In genomic region chr20:62846528-62846890, GRCh38 we compare ENCODE assay signal across 17 cellular contexts. TPM values are rescaled to one million over a fixed set of nuclear protein-coding genes. Genes with fewer than 3 reads are reported as not detected.
DNase-seq lines count a peak whose midpoint lies in the region; ATAC-seq and TF ChIP-seq lines count a peak whose summit lies in the region.
"Had no signal": no experiment of that assay in that cellular context is flagged by ENCODE, and none has a peak within 500 bp of the region (broad histone marks: within the 10 kb centered on the region; RNA-seq: fewer than 3 reads in every experiment).

No MANE protein-coding gene starts in this region.

- H3K27ac Mint-ChIP-seq in natural killer cell treated with Interleukin-12 subunit alpha and Interleukin-12 subunit beta and Interleukin-15 and Interleukin-18, amount 100 ng/mL, for 72 hours = no peak overlapping the region
- no peak overlapping the region for H3K27ac Mint-ChIP-seq in natural killer cell
- peak overlapping the region; percentile 31 for H3K27ac Mint-ChIP-seq in stimulated activated memory B cell treated with anti-CD40 and anti-IgM and Interleukin-4, amounts not matched to agents 10 μg/mL and 1 μg/mL and 100 μg/mL, for 72 hours
- H3K27ac Mint-ChIP-seq: B cell; CD4-positive, alpha-beta T cell; IgD-negative memory B cell had no signal

- DNase-seq in natural killer cell treated with Interleukin-12 subunit alpha and Interleukin-12 subunit beta and Interleukin-15 and Interleukin-18, amount 100 ng/mL, for 72 hours (ENCODE audit: low spot score) = peak; percentile 51
- DNase-seq in natural killer cell = no peak
- no peak for DNase-seq in dorsolateral prefrontal cortex
- no peak for DNase-seq in activated naive CD4-positive, alpha-beta T cell (lab: John Stamatoyannopoulos, UW)
- DNase-seq: 8988T; Caco-2; CD4-positive, alpha-beta T cell; GM23248; HCEC 1CT had no signal

- H3K4me3 ChIP-seq in dorsolateral prefrontal cortex = no peak overlapping the region
- H3K4me3 ChIP-seq: GM23248 had no signal

- no peaks in the 10 kb centered on the region for H3K27me3 ChIP-seq in dorsolateral prefrontal cortex

- no peaks in the 10 kb centered on the region for H3K9me3 Mint-ChIP-seq in natural killer cell treated with Interleukin-12 subunit alpha and Interleukin-12 subunit beta and Interleukin-15 and Interleukin-18, amount 100 ng/mL, for 72 hours
- no peaks in the 10 kb centered on the region for H3K9me3 Mint-ChIP-seq in natural killer cell
- no peaks in the 10 kb centered on the region for H3K9me3 Mint-ChIP-seq in stimulated activated memory B cell treated with anti-CD40 and anti-IgM and Interleukin-4, amounts not matched to agents 10 μg/mL and 1 μg/mL and 100 μg/mL, for 72 hours
- H3K9me3 Mint-ChIP-seq: CD4-positive, alpha-beta T cell; IgD-negative memory B cell had no signal

- H3K27ac ChIP-seq in dorsolateral prefrontal cortex = peak overlapping the region in 53 of 59 donors; percentile 1 to 99 (median 80)
- H3K27ac ChIP-seq: C4-2B, GM23248 had no signal

- intact Hi-C loops in natural killer cell (cut with micrococcal nuclease) = no loop called here
- intact Hi-C loops in dorsolateral prefrontal cortex (cut with DNase I) = loop anchor here in 1 of 2 donors (2.0 kb wide), 1 partner anchor 46 kb away; no protein-coding TSS in a partner anchor

- ATAC-seq in natural killer cell treated with Interleukin-12 subunit alpha and Interleukin-12 subunit beta and Interleukin-15 and Interleukin-18, amount 100 ng/mL, for 72 hours = no peak
- ATAC-seq in natural killer cell (no peak), HG03196 (IDR thresholded peaks at IDR 0.05; ENCODE audit: unreplicated experiment) (no peak), HG02610 (IDR thresholded peaks at IDR 0.05; ENCODE audit: unreplicated experiment) (no peak)
- ATAC-seq in stimulated activated memory B cell treated with anti-CD40 and anti-IgM and Interleukin-4, amounts not matched to agents 10 μg/mL and 1 μg/mL and 100 μg/mL, for 72 hours = no peak
- ATAC-seq: HepG2 had no signal

- TF ChIP-seq CTCF in natural killer cell (IDR thresholded peaks at IDR 0.05) = no peak
- TF ChIP-seq CTCF in dorsolateral prefrontal cortex (IDR thresholded peaks at IDR 0.05 in 54 of 56, conservative IDR thresholded peaks at IDR 0.05 in 2 of 56; ENCODE audit: low read depth in 1 of 56, partially characterized antibody in 56 of 56) = no peak

- H3K4me3 Mint-ChIP-seq in natural killer cell treated with Interleukin-12 subunit alpha and Interleukin-12 subunit beta and Interleukin-15 and Interleukin-18, amount 100 ng/mL, for 72 hours = no peak overlapping the region
- no peak overlapping the region for H3K4me3 Mint-ChIP-seq in natural killer cell
- H3K4me3 Mint-ChIP-seq in stimulated activated memory B cell treated with anti-CD40 and anti-IgM and Interleukin-4, amounts not matched to agents 10 μg/mL and 1 μg/mL and 100 μg/mL, for 72 hours = no peak overlapping the region
- H3K4me3 Mint-ChIP-seq: B cell; CD4-positive, alpha-beta T cell; IgD-negative memory B cell had no signal

- H3K36me3 Mint-ChIP-seq in natural killer cell treated with Interleukin-12 subunit alpha and Interleukin-12 subunit beta and Interleukin-15 and Interleukin-18, amount 100 ng/mL, for 72 hours = no peaks in the 10 kb centered on the region
- H3K36me3 Mint-ChIP-seq in natural killer cell = no peaks in the 10 kb centered on the region
- peaks cover 11% of the 10 kb centered on the region for H3K36me3 Mint-ChIP-seq in stimulated activated memory B cell treated with anti-CD40 and anti-IgM and Interleukin-4, amounts not matched to agents 10 μg/mL and 1 μg/mL and 100 μg/mL, for 72 hours

- H3K27me3 Mint-ChIP-seq in natural killer cell treated with Interleukin-12 subunit alpha and Interleukin-12 subunit beta and Interleukin-15 and Interleukin-18, amount 100 ng/mL, for 72 hours = no peaks in the 10 kb centered on the region
- no peaks in the 10 kb centered on the region for H3K27me3 Mint-ChIP-seq in natural killer cell (ENCODE audit: low read depth in 2 of 2)
- H3K27me3 Mint-ChIP-seq in stimulated activated memory B cell treated with anti-CD40 and anti-IgM and Interleukin-4, amounts not matched to agents 10 μg/mL and 1 μg/mL and 100 μg/mL, for 72 hours = no peaks in the 10 kb centered on the region
- H3K27me3 Mint-ChIP-seq: B cell; CD4-positive, alpha-beta T cell; IgD-negative memory B cell had no signal

- no peaks in the 10 kb centered on the region for H3K4me1 Mint-ChIP-seq in natural killer cell treated with Interleukin-12 subunit alpha and Interleukin-12 subunit beta and Interleukin-15 and Interleukin-18, amount 100 ng/mL, for 72 hours (ENCODE audit: low read depth in 2 of 2)
- peaks cover 0 to 4% of the 10 kb centered on the region in 2 donors for H3K4me1 Mint-ChIP-seq in natural killer cell
- H3K4me1 Mint-ChIP-seq in stimulated activated memory B cell treated with anti-CD40 and anti-IgM and Interleukin-4, amounts not matched to agents 10 μg/mL and 1 μg/mL and 100 μg/mL, for 72 hours = peaks cover 6% of the 10 kb centered on the region
- H3K4me1 Mint-ChIP-seq: B cell had no signal

RNA-seq across cellular contexts. Expression of gene TCFL5, which starts 15.1 kb away (rescaled TPM):
- total RNA-seq in natural killer cell treated with Interleukin-12 subunit alpha and Interleukin-12 subunit beta and Interleukin-15 and Interleukin-18, amount 100 ng/mL, for 72 hours = 1 to 10 TPM; 4.1 to 5.9 TPM
- total RNA-seq in natural killer cell (1 to 10 TPM; 5.1 to 8.0 (median 6.4) TPM), dorsolateral prefrontal cortex (10 to 100 TPM; 15.1 to 52.2 (median 27.7) TPM)

RNA-seq across cellular contexts. Expression of gene COL9A3, which starts 29.7 kb away (rescaled TPM):
- total RNA-seq in natural killer cell treated with Interleukin-12 subunit alpha and Interleukin-12 subunit beta and Interleukin-15 and Interleukin-18, amount 100 ng/mL, for 72 hours = not detected
- 1 to 10 TPM in 1 of 3 donors, not detected in 2; 1.9 TPM for total RNA-seq in natural killer cell
- total RNA-seq in dorsolateral prefrontal cortex = 100 to 1,000 TPM in 8 of 120 experiments, 10 to 100 TPM in 112; 15.9 to 126 (median 44.6) TPM
- total RNA-seq: CD4-positive, alpha-beta T cell; GM23248; H4 had no signal

RNA-seq across cellular contexts. Expression of gene OGFR, which starts 41.9 kb away (rescaled TPM):
- total RNA-seq in natural killer cell treated with Interleukin-12 subunit alpha and Interleukin-12 subunit beta and Interleukin-15 and Interleukin-18, amount 100 ng/mL, for 72 hours = 10 to 100 TPM; 75.9 to 88.7 TPM
- total RNA-seq in natural killer cell (10 to 100 TPM; 71.0 to 84.0 (median 83.0) TPM), dorsolateral prefrontal cortex (100 to 1,000 TPM in 1 of 120 experiments, 10 to 100 TPM in 119; 40.5 to 100 (median 61.4) TPM)

RNA-seq across cellular contexts. Expression of gene MRGBP, which starts 50.2 kb away (rescaled TPM):
- 10 to 100 TPM; 14.4 to 19.3 TPM for total RNA-seq in natural killer cell treated with Interleukin-12 subunit alpha and Interleukin-12 subunit beta and Interleukin-15 and Interleukin-18, amount 100 ng/mL, for 72 hours
- total RNA-seq in natural killer cell = 10 to 100 TPM in 2 of 3 donors, 1 to 10 TPM in 1; 8.3 to 12.8 (median 10.0) TPM
- 10 to 100 TPM in 44 of 120 experiments, 1 to 10 TPM in 76; 7.2 to 12.6 (median 9.5) TPM for total RNA-seq in dorsolateral prefrontal cortex

Comparison
In these comparisons a context has a peak if more than half of its experiments do, and no peak if none do; other contexts are left out.
1. RNA of gene COL9A3, which starts 29.7 kb away (total RNA-seq): 15.9 to 126 TPM in dorsolateral prefrontal cortex; 1.9 TPM in natural killer cell and not detected in natural killer cell treated with Interleukin-12 subunit alpha and Interleukin-12 subunit beta and Interleukin-15 and Interleukin-18, amount 100 ng/mL, for 72 hours; every median in the first group is over 4 times any median in the second.